Comparison of ENCODE assay signal across 8 cellular contexts in the genomic region with DNA sequence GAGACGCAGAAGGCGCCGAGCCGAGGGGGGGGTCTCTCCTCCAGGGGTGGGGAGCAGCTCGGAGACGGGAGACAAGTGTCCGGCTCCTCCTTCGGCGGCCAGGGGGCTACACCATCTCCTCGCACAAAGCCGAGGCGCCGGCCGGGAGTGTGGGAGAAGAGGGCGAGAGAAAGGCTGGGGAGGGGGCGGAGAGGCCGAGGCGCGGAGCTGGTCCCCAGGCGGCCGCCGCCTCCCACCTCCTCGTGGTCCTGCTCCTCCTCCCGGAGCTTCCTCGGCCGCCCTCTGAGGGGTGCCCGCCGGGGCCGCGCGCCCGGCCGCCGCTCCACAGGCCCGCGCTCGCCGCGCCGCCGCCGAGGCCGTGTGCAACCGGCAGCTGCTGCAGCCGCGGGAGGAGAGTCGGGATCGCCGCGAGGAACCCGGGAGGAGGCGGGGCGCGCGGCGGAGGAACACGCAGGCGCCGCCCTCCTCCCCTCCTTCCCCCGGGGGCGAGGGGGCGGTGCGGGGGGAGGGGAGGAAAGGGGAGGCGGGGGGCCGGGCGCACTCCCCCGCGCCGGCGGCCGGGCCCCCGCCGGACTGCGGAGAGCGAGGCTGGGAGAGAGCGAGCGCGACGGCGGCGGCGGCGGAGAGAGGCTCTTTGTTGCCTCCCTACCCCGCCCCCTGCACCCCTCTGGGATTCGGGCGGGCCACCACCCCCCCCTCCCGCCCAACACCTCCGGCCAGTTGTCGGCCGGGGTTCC. TPM values are rescaled to one million over a fixed set of nuclear protein-coding genes. Genes with fewer than 3 reads are reported as not detected.
A peak's percentile ranks its signal among the peaks of the same experiment; 100 is the strongest.
DNase-seq lines count a peak whose midpoint lies in the region; ATAC-seq and TF ChIP-seq lines count a peak whose summit lies in the region.

Gene ENAH (minus strand): TSS at position 398 of the 737 bp plus-strand sequence. CDS start 433 bp downstream, outside the sequence.

- peaks cover 30% of the 10 kb centered on the region for H3K4me1 ChIP-seq in neural progenitor cell
- H3K4me1 ChIP-seq in transverse colon = peaks cover 0 to 34% (median 6%) of the 10 kb centered on the region in 4 donors

- no peaks in the 10 kb centered on the region for H3K9me3 Mint-ChIP-seq in activated naive CD4-positive, alpha-beta T cell treated with anti-CD3 and anti-CD28 coated beads, Interleukin-2, amount 50 U/mL, for 72 hours
- H3K9me3 Mint-ChIP-seq in neural progenitor cell = peaks cover 8% of the 10 kb centered on the region

- H3K27ac ChIP-seq in neural progenitor cell = peak within 1 kb of the TSS; percentile 90
- H3K27ac ChIP-seq in transverse colon = peak within 1 kb of the TSS; percentile 91 to 95 (median 94)

- H3K9ac ChIP-seq in neural progenitor cell = peak within 1 kb of the TSS; percentile 83

- H3K27me3 Mint-ChIP-seq in neural progenitor cell (ENCODE audit: insufficient read depth, low read depth) = peaks cover 4% of the 10 kb centered on the region

- intact Hi-C loops in transverse colon (cut with DNase I; ENCODE audit: low total_unique reads) = loop anchor here (5.0 to 10.0 kb wide), 2 partner anchors 124 to 168 kb away; partner anchors contain the start of gene SRP9

- H3K4me3 Mint-ChIP-seq in neural progenitor cell = peak within 1 kb of the TSS; percentile 98

- TF ChIP-seq EP300 in transverse colon (IDR thresholded peaks at IDR 0.05; ENCODE audit: low read depth) = no peak

- H3K36me3 Mint-ChIP-seq in activated naive CD4-positive, alpha-beta T cell treated with anti-CD3 and anti-CD28 coated beads, Interleukin-2, amount 50 U/mL, for 72 hours = peaks cover 7% of the 10 kb centered on the region in 2 donors
- H3K36me3 Mint-ChIP-seq in neural progenitor cell = peaks cover 22% of the 10 kb centered on the region

- H3K79me2 ChIP-seq in neural progenitor cell (ENCODE audit: low read depth) = peaks cover 48% of the 10 kb centered on the region

- no peak for TF ChIP-seq POLR2A in transverse colon (IDR thresholded peaks at IDR 0.05)

- peak; percentile 86 for DNase-seq in ACHN
- DNase-seq in HuH-7 (ENCODE audit: low spot score) = peak; percentile 88
- peak in 1 of 2 donors; percentile 46 for DNase-seq in activated naive CD4-positive, alpha-beta T cell treated with anti-CD3 and anti-CD28 coated beads, Interleukin-2, amount 50 U/mL, for 72 hours (ENCODE audit: low spot score in 2 of 2)
- peak; percentile 85 for DNase-seq in globus pallidus (ENCODE audit: low spot score)
- DNase-seq in neural progenitor cell (ENCODE audit: low spot score) = peak; percentile 94
- DNase-seq in transverse colon = peak; percentile 78

- H3K36me3 ChIP-seq in neural progenitor cell (no peaks in the 10 kb centered on the region), transverse colon (no peaks in the 10 kb centered on the region)

- peaks cover 39% of the 10 kb centered on the region for H4K20me1 ChIP-seq in neural progenitor cell (ENCODE audit: low read depth)

- peaks cover 37% of the 10 kb centered on the region for H3F3A ChIP-seq in neural progenitor cell (ENCODE audit: low read depth)

- TF ChIP-seq CTCF in neural progenitor cell (IDR thresholded peaks at IDR 0.05) (no peak), transverse colon (IDR thresholded peaks at IDR 0.05) (no peak)

- 0% methylated on average over 39 of the region's 90 CpGs; no CpG with 5 or more reads in 1 of the 2 donors for WGBS in transverse colon (ENCODE audit: low coverage in 1 of 2), 2 donors

- peak within 1 kb of the TSS; percentile 85 for H2AFZ ChIP-seq in neural progenitor cell (replicated peaks)

- peaks cover 42% of the 10 kb centered on the region for H3K4me1 Mint-ChIP-seq in neural progenitor cell

- in situ Hi-C loops in ACHN (cut with HindIII; ENCODE audit: low pct_ligation_motif_present, low pct_unique_long_range_greater_than_20kb, low sequenced_read_pairs) = no loop called here
- in situ Hi-C loops in transverse colon (cut with MboI; ENCODE audit: low pct_ligation_motif_present in 1 of 4, low pct_unique_long_range_greater_than_20kb in 1 of 4, low sequenced_read_pairs in 3 of 4) = no loop called here

- ATAC-seq in GM18907 (IDR thresholded peaks at IDR 0.05; ENCODE audit: unreplicated experiment) = peak; percentile 71
- ATAC-seq in activated naive CD4-positive, alpha-beta T cell treated with anti-CD3 and anti-CD28 coated beads, Interleukin-2, amount 50 U/mL, for 72 hours = peak; percentile 76 to 79

- H3K9me3 ChIP-seq in neural progenitor cell (ENCODE audit: low read depth) (no peaks in the 10 kb centered on the region), transverse colon (no peaks in the 10 kb centered on the region)

- peak within 1 kb of the TSS in 1 of 2 donors; percentile 88 for H3K27ac Mint-ChIP-seq in activated naive CD4-positive, alpha-beta T cell treated with anti-CD3 and anti-CD28 coated beads, Interleukin-2, amount 50 U/mL, for 72 hours
- H3K27ac Mint-ChIP-seq in neural progenitor cell = peak within 1 kb of the TSS; percentile 97

- H3K4me2 ChIP-seq in neural progenitor cell = peak within 1 kb of the TSS; percentile 87

- peaks cover 10% of the 10 kb centered on the region for H3K27me3 ChIP-seq in neural progenitor cell
- no peaks in the 10 kb centered on the region for H3K27me3 ChIP-seq in transverse colon

- H3K4me3 ChIP-seq in neural progenitor cell (peak within 1 kb of the TSS; percentile 100), transverse colon (peak within 1 kb of the TSS; percentile 63 to 97 (median 84))

TF ChIP-seq in PFSK-1, 5 proteins besides CTCF, POLR2A, EP300 and RAD21:
- TF ChIP-seq REST (IDR thresholded peaks at IDR 0.05; ENCODE audit: insufficient read depth in 1 of 2, low read depth in 2 of 2, low read length in 2 of 2) = 0 out of 4 replicates have a peak, but pooled peaks of 1 of the 2 experiments have one; percentile 19
- TF ChIP-seq SIN3A (IDR thresholded peaks at IDR 0.05; ENCODE audit: borderline replicate concordance, insufficient read depth, low read length) = peak; percentile 70; the same call in 1 of the 2 replicates
- TF ChIP-seq TAF1 (IDR thresholded peaks at IDR 0.05; ENCODE audit: borderline replicate concordance, insufficient read depth, low read length) = peak; percentile 83; the same call in 1 of the 2 replicates
- peak; percentile 48; the same call in 1 of the 2 replicates for TF ChIP-seq POLR2AphosphoS5 (IDR thresholded peaks at IDR 0.05; ENCODE audit: low read depth, low read length)
- TF ChIP-seq FOXP2 (optimal IDR thresholded peaks at IDR 0.05; ENCODE audit: borderline replicate concordance, extremely low read depth, extremely low read length, insufficient read depth) = peak; percentile 68

RNA-seq across cellular contexts. Expression of gene ENAH, which starts in this region (rescaled TPM):
- 87.5 TPM for polyA plus RNA-seq in PFSK-1 (2012; ENCODE audit: insufficient read length, low read depth)
- total RNA-seq in activated naive CD4-positive, alpha-beta T cell treated with anti-CD3 and anti-CD28 coated beads, Interleukin-2, amount 50 U/mL, for 72 hours = under 1 TPM; 0.09 to 0.89 TPM
- 230 and 346 TPM in 2 replicates for total RNA-seq in neural progenitor cell (ENCODE audit: low replicate concordance)
- 100 to 1,000 TPM in 1 of 4 donors, 10 to 100 TPM in 3; 14.7 to 140 (median 33.9) TPM for total RNA-seq in transverse colon

Comparison
In these comparisons a context has a peak if more than half of its experiments do, and no peak if none do; other contexts are left out.
1. RNA of gene ENAH (total RNA-seq): 230 to 346 TPM in neural progenitor cell and 14.7 to 140 TPM in transverse colon; 0.09 to 0.89 TPM in activated naive CD4-positive, alpha-beta T cell treated with anti-CD3 and anti-CD28 coated beads, Interleukin-2, amount 50 U/mL, for 72 hours; every median in the first group is over 4 times any median in the second.
2. Peak in ATAC-seq in activated naive CD4-positive, alpha-beta T cell treated with anti-CD3 and anti-CD28 coated beads, Interleukin-2, amount 50 U/mL, for 72 hours; RNA of the gene not detected or under 1 TPM.